Comparison of ENCODE assay signal across 1 cellular context in the genomic region with DNA sequence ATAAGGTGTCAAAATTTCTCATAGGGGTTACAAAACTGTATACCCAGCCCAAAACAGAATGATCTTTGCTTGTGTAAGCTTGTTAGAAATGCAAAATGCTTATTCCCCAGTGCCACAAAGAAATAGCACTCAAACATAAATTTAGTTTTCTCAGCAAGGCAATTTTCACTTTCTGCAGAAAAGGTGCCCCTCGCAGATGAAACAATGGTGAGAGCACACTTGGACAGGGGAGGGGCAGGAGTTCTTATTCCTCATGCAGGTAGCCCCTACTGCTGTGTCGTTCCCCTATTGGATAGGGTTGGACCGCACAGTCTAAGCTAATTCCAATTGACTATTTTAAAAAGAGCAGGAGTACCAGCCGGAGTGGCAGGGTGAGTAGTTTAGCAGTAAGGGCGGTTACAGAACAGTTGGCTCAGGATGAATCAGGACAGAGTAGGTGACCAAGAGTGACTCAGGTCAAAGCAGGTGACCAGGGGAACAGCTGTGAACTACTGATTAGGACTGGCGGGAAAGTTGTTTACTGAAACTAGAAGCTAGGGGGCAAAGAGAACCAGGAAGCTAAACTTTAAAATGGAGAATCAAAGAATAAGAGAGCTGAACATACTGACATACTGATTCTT.
A peak's percentile ranks its signal among the peaks of the same experiment; 100 is the strongest.
TF ChIP-seq lines count a peak whose summit lies in the region.

No MANE protein-coding gene starts in this region.

TF ChIP-seq in K562, 482 proteins besides CTCF, POLR2A, EP300 and RAD21 (continued from another document and continues in another):
- peak; percentile 73 for TF ChIP-seq MIER1 (IDR thresholded peaks at IDR 0.05; ENCODE audit: low read depth)
- TF ChIP-seq NFIX (CRISPR knock-in tag; IDR thresholded peaks at IDR 0.05; ENCODE audit: low read depth) = no peak
- TF ChIP-seq, protein P1, sequence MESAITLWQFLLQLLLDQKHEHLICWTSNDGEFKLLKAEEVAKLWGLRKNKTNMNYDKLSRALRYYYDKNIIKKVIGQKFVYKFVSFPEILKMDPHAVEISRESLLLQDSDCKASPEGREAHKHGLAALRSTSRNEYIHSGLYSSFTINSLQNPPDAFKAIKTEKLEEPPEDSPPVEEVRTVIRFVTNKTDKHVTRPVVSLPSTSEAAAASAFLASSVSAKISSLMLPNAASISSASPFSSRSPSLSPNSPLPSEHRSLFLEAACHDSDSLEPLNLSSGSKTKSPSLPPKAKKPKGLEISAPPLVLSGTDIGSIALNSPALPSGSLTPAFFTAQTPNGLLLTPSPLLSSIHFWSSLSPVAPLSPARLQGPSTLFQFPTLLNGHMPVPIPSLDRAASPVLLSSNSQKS (CRISPR knock-in tag; IDR thresholded peaks at IDR 0.05) = no peak
- TF ChIP-seq RBM39 (optimal IDR thresholded peaks at IDR 0.05; ENCODE audit: low read depth, low read length) = no peak
- TF ChIP-seq, protein P2, sequence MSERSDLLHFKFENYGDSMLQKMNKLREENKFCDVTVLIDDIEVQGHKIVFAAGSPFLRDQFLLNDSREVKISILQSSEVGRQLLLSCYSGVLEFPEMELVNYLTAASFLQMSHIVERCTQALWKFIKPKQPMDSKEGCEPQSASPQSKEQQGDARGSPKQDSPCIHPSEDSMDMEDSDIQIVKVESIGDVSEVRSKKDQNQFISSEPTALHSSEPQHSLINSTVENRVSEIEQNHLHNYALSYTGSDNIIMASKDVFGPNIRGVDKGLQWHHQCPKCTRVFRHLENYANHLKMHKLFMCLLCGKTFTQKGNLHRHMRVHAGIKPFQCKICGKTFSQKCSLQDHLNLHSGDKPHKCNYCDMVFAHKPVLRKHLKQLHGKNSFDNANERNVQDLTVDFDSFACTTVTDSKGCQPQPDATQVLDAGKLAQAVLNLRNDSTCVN (CRISPR knock-in tag; IDR thresholded peaks at IDR 0.05) = no peak
- TF ChIP-seq, protein P3, sequence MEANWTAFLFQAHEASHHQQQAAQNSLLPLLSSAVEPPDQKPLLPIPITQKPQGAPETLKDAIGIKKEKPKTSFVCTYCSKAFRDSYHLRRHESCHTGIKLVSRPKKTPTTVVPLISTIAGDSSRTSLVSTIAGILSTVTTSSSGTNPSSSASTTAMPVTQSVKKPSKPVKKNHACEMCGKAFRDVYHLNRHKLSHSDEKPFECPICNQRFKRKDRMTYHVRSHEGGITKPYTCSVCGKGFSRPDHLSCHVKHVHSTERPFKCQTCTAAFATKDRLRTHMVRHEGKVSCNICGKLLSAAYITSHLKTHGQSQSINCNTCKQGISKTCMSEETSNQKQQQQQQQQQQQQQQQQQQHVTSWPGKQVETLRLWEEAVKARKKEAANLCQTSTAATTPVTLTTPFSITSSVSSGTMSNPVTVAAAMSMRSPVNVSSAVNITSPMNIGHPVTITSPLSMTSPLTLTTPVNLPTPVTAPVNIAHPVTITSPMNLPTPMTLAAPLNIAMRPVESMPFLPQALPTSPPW (CRISPR knock-in tag; IDR thresholded peaks at IDR 0.05) = no peak
- TF ChIP-seq WHSC1 (IDR thresholded peaks at IDR 0.05; ENCODE audit: low read length) = no peak
- no peak for TF ChIP-seq JUN (IDR thresholded peaks at IDR 0.05; ENCODE audit: borderline replicate concordance, low read depth, low read length)
- no peak for TF ChIP-seq JUN (CRISPR knock-in tag; IDR thresholded peaks at IDR 0.05; ENCODE audit: borderline replicate concordance)
- TF ChIP-seq EHMT2 (IDR thresholded peaks at IDR 0.05) = no peak
- no peak for TF ChIP-seq ZNF41 (CRISPR knock-in tag; conservative IDR thresholded peaks at IDR 0.05)
- TF ChIP-seq JUNB (CRISPR knock-in tag; conservative IDR thresholded peaks at IDR 0.05) = no peak
- no peak for TF ChIP-seq ZNF766 (CRISPR knock-in tag; conservative IDR thresholded peaks at IDR 0.05)
- TF ChIP-seq, protein P4, sequence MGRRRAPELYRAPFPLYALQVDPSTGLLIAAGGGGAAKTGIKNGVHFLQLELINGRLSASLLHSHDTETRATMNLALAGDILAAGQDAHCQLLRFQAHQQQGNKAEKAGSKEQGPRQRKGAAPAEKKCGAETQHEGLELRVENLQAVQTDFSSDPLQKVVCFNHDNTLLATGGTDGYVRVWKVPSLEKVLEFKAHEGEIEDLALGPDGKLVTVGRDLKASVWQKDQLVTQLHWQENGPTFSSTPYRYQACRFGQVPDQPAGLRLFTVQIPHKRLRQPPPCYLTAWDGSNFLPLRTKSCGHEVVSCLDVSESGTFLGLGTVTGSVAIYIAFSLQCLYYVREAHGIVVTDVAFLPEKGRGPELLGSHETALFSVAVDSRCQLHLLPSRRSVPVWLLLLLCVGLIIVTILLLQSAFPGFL (CRISPR knock-in tag; IDR thresholded peaks at IDR 0.05) = no peak
- no peak for TF ChIP-seq ZNF79 (CRISPR knock-in tag; IDR thresholded peaks at IDR 0.05; ENCODE audit: low read depth)
- no peak for TF ChIP-seq MTA1 (IDR thresholded peaks at IDR 0.05; ENCODE audit: borderline replicate concordance)
- TF ChIP-seq POLR2B (IDR thresholded peaks at IDR 0.05; ENCODE audit: low read depth, partially characterized antibody) = no peak
- TF ChIP-seq MAFF (IDR thresholded peaks at IDR 0.05; ENCODE audit: low read length) = no peak
- TF ChIP-seq, protein P5, sequence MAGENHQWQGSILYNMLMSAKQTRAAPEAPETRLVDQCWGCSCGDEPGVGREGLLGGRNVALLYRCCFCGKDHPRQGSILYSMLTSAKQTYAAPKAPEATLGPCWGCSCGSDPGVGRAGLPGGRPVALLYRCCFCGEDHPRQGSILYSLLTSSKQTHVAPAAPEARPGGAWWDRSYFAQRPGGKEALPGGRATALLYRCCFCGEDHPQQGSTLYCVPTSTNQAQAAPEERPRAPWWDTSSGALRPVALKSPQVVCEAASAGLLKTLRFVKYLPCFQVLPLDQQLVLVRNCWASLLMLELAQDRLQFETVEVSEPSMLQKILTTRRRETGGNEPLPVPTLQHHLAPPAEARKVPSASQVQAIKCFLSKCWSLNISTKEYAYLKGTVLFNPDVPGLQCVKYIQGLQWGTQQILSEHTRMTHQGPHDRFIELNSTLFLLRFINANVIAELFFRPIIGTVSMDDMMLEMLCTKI (IDR thresholded peaks at IDR 0.05; ENCODE audit: partially characterized antibody) = no peak
- no peak for TF ChIP-seq ZNF140 (CRISPR knock-in tag; IDR thresholded peaks at IDR 0.05)
- no peak for TF ChIP-seq CCAR2 (IDR thresholded peaks at IDR 0.05; ENCODE audit: low read depth, low read length)
- TF ChIP-seq, protein P6, sequence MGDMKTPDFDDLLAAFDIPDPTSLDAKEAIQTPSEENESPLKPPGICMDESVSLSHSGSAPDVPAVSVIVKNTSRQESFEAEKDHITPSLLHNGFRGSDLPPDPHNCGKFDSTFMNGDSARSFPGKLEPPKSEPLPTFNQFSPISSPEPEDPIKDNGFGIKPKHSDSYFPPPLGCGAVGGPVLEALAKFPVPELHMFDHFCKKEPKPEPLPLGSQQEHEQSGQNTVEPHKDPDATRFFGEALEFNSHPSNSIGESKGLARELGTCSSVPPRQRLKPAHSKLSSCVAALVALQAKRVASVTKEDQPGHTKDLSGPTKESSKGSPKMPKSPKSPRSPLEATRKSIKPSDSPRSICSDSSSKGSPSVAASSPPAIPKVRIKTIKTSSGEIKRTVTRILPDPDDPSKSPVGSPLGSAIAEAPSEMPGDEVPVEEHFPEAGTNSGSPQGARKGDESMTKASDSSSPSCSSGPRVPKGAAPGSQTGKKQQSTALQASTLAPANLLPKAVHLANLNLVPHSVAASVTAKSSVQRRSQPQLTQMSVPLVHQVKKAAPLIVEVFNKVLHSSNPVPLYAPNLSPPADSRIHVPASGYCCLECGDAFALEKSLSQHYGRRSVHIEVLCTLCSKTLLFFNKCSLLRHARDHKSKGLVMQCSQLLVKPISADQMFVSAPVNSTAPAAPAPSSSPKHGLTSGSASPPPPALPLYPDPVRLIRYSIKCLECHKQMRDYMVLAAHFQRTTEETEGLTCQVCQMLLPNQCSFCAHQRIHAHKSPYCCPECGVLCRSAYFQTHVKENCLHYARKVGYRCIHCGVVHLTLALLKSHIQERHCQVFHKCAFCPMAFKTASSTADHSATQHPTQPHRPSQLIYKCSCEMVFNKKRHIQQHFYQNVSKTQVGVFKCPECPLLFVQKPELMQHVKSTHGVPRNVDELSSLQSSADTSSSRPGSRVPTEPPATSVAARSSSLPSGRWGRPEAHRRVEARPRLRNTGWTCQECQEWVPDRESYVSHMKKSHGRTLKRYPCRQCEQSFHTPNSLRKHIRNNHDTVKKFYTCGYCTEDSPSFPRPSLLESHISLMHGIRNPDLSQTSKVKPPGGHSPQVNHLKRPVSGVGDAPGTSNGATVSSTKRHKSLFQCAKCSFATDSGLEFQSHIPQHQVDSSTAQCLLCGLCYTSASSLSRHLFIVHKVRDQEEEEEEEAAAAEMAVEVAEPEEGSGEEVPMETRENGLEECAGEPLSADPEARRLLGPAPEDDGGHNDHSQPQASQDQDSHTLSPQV (IDR thresholded peaks at IDR 0.05) = no peak
- TF ChIP-seq GATAD2B (IDR thresholded peaks at IDR 0.05; ENCODE audit: borderline replicate concordance) = no peak
- TF ChIP-seq TARDBP (IDR thresholded peaks at IDR 0.05) = no peak
- no peak for TF ChIP-seq TEAD1 (CRISPR knock-in tag; IDR thresholded peaks at IDR 0.05)
- no peak for TF ChIP-seq ZBED1 (IDR thresholded peaks at IDR 0.05)
- TF ChIP-seq HMGN3 (IDR thresholded peaks at IDR 0.05; ENCODE audit: borderline replicate concordance, extremely low read depth, insufficient read length, low read depth, low read length) = no peak
- no peak for TF ChIP-seq MEF2D (tag; conservative IDR thresholded peaks at IDR 0.05; ENCODE audit: low read depth)
- TF ChIP-seq ZNF146 (CRISPR knock-in tag; IDR thresholded peaks at IDR 0.05; ENCODE audit: unreplicated experiment) = no peak
- no peak for TF ChIP-seq RBM15 (IDR thresholded peaks at IDR 0.05; ENCODE audit: insufficient read depth, low read length)
- TF ChIP-seq, protein P7, sequence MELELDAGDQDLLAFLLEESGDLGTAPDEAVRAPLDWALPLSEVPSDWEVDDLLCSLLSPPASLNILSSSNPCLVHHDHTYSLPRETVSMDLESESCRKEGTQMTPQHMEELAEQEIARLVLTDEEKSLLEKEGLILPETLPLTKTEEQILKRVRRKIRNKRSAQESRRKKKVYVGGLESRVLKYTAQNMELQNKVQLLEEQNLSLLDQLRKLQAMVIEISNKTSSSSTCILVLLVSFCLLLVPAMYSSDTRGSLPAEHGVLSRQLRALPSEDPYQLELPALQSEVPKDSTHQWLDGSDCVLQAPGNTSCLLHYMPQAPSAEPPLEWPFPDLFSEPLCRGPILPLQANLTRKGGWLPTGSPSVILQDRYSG (tag; conservative IDR thresholded peaks at IDR 0.05; ENCODE audit: low read depth) = no peak
- TF ChIP-seq ZSCAN29 (IDR thresholded peaks at IDR 0.05) = no peak
- TF ChIP-seq, protein P8, sequence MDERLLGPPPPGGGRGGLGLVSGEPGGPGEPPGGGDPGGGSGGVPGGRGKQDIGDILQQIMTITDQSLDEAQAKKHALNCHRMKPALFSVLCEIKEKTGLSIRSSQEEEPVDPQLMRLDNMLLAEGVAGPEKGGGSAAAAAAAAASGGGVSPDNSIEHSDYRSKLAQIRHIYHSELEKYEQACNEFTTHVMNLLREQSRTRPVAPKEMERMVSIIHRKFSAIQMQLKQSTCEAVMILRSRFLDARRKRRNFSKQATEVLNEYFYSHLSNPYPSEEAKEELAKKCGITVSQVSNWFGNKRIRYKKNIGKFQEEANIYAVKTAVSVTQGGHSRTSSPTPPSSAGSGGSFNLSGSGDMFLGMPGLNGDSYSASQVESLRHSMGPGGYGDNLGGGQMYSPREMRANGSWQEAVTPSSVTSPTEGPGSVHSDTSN (CRISPR knock-in tag; IDR thresholded peaks at IDR 0.05; ENCODE audit: low read depth) = no peak
- TF ChIP-seq, protein P8 (tag; conservative IDR thresholded peaks at IDR 0.05; ENCODE audit: low read depth) = no peak
- TF ChIP-seq GTF2A2 (tag; IDR thresholded peaks at IDR 0.05) = no peak
- TF ChIP-seq, protein P9, sequence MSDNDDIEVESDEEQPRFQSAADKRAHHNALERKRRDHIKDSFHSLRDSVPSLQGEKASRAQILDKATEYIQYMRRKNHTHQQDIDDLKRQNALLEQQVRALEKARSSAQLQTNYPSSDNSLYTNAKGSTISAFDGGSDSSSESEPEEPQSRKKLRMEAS (CRISPR knock-in tag; IDR thresholded peaks at IDR 0.05) = no peak
- TF ChIP-seq NFIC (IDR thresholded peaks at IDR 0.05) = peak; percentile 29; the same call in 1 of the 2 replicates
- no peak for TF ChIP-seq DDX20 (tag; IDR thresholded peaks at IDR 0.05; ENCODE audit: low read depth)
- TF ChIP-seq CBX5 (IDR thresholded peaks at IDR 0.05; ENCODE audit: borderline replicate concordance, low read depth) = peak; percentile 99
- no peak for TF ChIP-seq HNRNPH1 (optimal IDR thresholded peaks at IDR 0.05; ENCODE audit: low read depth, low read length)
- no peak for TF ChIP-seq NR3C1 (CRISPR knock-in tag; IDR thresholded peaks at IDR 0.05)
- TF ChIP-seq, protein P10, sequence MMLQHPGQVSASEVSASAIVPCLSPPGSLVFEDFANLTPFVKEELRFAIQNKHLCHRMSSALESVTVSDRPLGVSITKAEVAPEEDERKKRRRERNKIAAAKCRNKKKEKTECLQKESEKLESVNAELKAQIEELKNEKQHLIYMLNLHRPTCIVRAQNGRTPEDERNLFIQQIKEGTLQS (IDR thresholded peaks at IDR 0.05) = peak; percentile 63
- TF ChIP-seq, protein P10 (CRISPR knock-in tag; conservative IDR thresholded peaks at IDR 0.05) = peak; percentile 52; the same call in 1 of the 2 replicates
- no peak for TF ChIP-seq HNRNPUL1 (IDR thresholded peaks at IDR 0.05; ENCODE audit: low read length)
- no peak for TF ChIP-seq COPS2 (conservative IDR thresholded peaks at IDR 0.05)
- no peak for TF ChIP-seq KAT2B (IDR thresholded peaks at IDR 0.05; ENCODE audit: low read depth, low read length)
- TF ChIP-seq ZBTB17 (CRISPR knock-in tag; IDR thresholded peaks at IDR 0.05) = no peak
- no peak for TF ChIP-seq SAFB (IDR thresholded peaks at IDR 0.05; ENCODE audit: borderline replicate concordance, low read depth, low read length)
- TF ChIP-seq SMAD4 (CRISPR knock-in tag; conservative IDR thresholded peaks at IDR 0.05) = no peak
- TF ChIP-seq MCM3 (IDR thresholded peaks at IDR 0.05) = no peak
- TF ChIP-seq, protein P11, sequence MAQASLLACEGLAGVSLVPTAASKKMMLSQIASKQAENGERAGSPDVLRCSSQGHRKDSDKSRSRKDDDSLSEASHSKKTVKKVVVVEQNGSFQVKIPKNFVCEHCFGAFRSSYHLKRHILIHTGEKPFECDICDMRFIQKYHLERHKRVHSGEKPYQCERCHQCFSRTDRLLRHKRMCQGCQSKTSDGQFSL (CRISPR knock-in tag; IDR thresholded peaks at IDR 0.05) = no peak
- TF ChIP-seq, protein P11 (tag; IDR thresholded peaks at IDR 0.05) = no peak
- TF ChIP-seq MCM2 (IDR thresholded peaks at IDR 0.05; ENCODE audit: low read depth) = no peak
- no peak for TF ChIP-seq HCFC1 (IDR thresholded peaks at IDR 0.05; ENCODE audit: low read depth, low read length)
- TF ChIP-seq ZNF212 (CRISPR knock-in tag; IDR thresholded peaks at IDR 0.05) = no peak
